ENCODE assay signal across 27 cellular contexts in genomic region chr16:7330709-7331108, GRCh38. TPM values are rescaled to one million over a fixed set of nuclear protein-coding genes. Genes with fewer than 3 reads are reported as not detected.
A peak's percentile ranks its signal among the peaks of the same experiment; 100 is the strongest.
DNase-seq lines count a peak whose midpoint lies in the region; ATAC-seq and TF ChIP-seq lines count a peak whose summit lies in the region.
"Had no signal": no experiment of that assay in that cellular context is flagged by ENCODE, and none has a peak within 500 bp of the region (broad histone marks: within the 10 kb centered on the region; RNA-seq: fewer than 3 reads in every experiment).

No MANE protein-coding gene starts in this region.

- H3K18ac ChIP-seq in trophoblast cell (ENCODE audit: low read length) = no peak overlapping the region

- peaks cover 53% of the 10 kb centered on the region for H3K4me1 Mint-ChIP-seq in progenitor cell of endocrine pancreas (ENCODE audit: low read depth)
- no peaks in the 10 kb centered on the region for H3K4me1 Mint-ChIP-seq in CD4-positive, alpha-beta T cell (ENCODE audit: low read depth)
- H3K4me1 Mint-ChIP-seq: CD8-positive, alpha-beta memory T cell; IgD-negative memory B cell had no signal

- H3K4me3 ChIP-seq in cardiac muscle cell (no peak overlapping the region), right cardiac atrium (ENCODE audit: low read length) (no peak overlapping the region), trophoblast cell (ENCODE audit: low read depth, low read length) (no peak overlapping the region)
- H3K4me3 ChIP-seq: GM23338 had no signal

- peak; percentile 74 to 79 for ATAC-seq in right cardiac atrium
- no peak for ATAC-seq in CD4-positive, alpha-beta T cell (ENCODE audit: poor library complexity)
- no peak for ATAC-seq in HG03159 (IDR thresholded peaks at IDR 0.05; ENCODE audit: unreplicated experiment)
- ATAC-seq: GM23338, PC-3 had no signal

- H3K27ac ChIP-seq in cardiac muscle cell (peak overlapping the region; percentile 90), right cardiac atrium (ENCODE audit: low read length) (peak overlapping the region; percentile 71), trophoblast cell (ENCODE audit: low read depth, low read length) (no peak overlapping the region)
- H3K27ac ChIP-seq in CD4-positive, alpha-beta T cell (ENCODE audit: low read depth, low read length) = no peak overlapping the region

- no peak overlapping the region for H3K4ac ChIP-seq in trophoblast cell (ENCODE audit: low read depth, low read length)

- H3K9ac ChIP-seq in trophoblast cell (ENCODE audit: low read length) = no peak overlapping the region

- H3K27ac Mint-ChIP-seq in progenitor cell of endocrine pancreas = peak overlapping the region; percentile 26
- no peak overlapping the region for H3K27ac Mint-ChIP-seq in CD4-positive, alpha-beta T cell
- H3K27ac Mint-ChIP-seq: CD8-positive, alpha-beta memory T cell; GM23338; IgD-negative memory B cell had no signal

- DNase-seq in LHCN-M2 (ENCODE audit: low read depth) (peak; percentile 84), cardiac muscle cell (ENCODE audit: low read depth in 1 of 2, low spot score in 1 of 2) (peak in 1 of 2 donors; percentile 62), right cardiac atrium (no peak), progenitor cell of endocrine pancreas (ENCODE audit: low spot score, unreplicated experiment) (no peak), trophoblast cell (no peak), NCI-H1048 (lab: John Stamatoyannopoulos, UW) (no peak)
- no peak for DNase-seq in CD4-positive, alpha-beta T cell
- DNase-seq: AML-193; C1 segment of cervical spinal cord; Calu3; CD8-positive, alpha-beta memory T cell; DMS153; HCEC 1CT; MV-4-11; NCI-H1694; NCI-H2081; NCI-H2171; NCI-H345; NCI-H524; PC-3; SHP77 treated with DMSO at 0.1 percent for 48 hours had no signal

- H4K8ac ChIP-seq in trophoblast cell (ENCODE audit: low read depth, low read length) = no peak overlapping the region

- H2BK5ac ChIP-seq in trophoblast cell (ENCODE audit: low read depth, low read length, poor library complexity) = no peak overlapping the region

- peaks cover 4% of the 10 kb centered on the region for H3K27me3 Mint-ChIP-seq in progenitor cell of endocrine pancreas
- no peaks in the 10 kb centered on the region for H3K27me3 Mint-ChIP-seq in CD4-positive, alpha-beta T cell
- H3K27me3 Mint-ChIP-seq: CD8-positive, alpha-beta memory T cell; IgD-negative memory B cell had no signal

- no peaks in the 10 kb centered on the region for H3K79me1 ChIP-seq in trophoblast cell (ENCODE audit: low read length)

- H2AK5ac ChIP-seq in trophoblast cell (ENCODE audit: low read length) = no peak overlapping the region

- no peaks in the 10 kb centered on the region for H3K9me3 Mint-ChIP-seq in progenitor cell of endocrine pancreas (ENCODE audit: low read depth)
- peaks cover 6% of the 10 kb centered on the region for H3K9me3 Mint-ChIP-seq in CD4-positive, alpha-beta T cell

- H3K36me3 ChIP-seq in cardiac muscle cell (no peaks in the 10 kb centered on the region), trophoblast cell (ENCODE audit: control insufficient read depth in 1 of 2, insufficient read depth in 2 of 2, low read length in 2 of 2) (no peaks in the 10 kb centered on the region)

- no peak overlapping the region for H4K91ac ChIP-seq in trophoblast cell (ENCODE audit: low read depth, low read length)

- no peaks in the 10 kb centered on the region for H3K27me3 ChIP-seq in cardiac muscle cell
- no peaks in the 10 kb centered on the region for H3K27me3 ChIP-seq in right cardiac atrium (ENCODE audit: control insufficient read depth, insufficient read depth)
- no peaks in the 10 kb centered on the region for H3K27me3 ChIP-seq in trophoblast cell (ENCODE audit: insufficient read depth, low read length)
- no peaks in the 10 kb centered on the region for H3K27me3 ChIP-seq in CD4-positive, alpha-beta T cell (ENCODE audit: control insufficient read depth, insufficient read depth, low read length)

- H3K14ac ChIP-seq in trophoblast cell (ENCODE audit: low read length) = no peak overlapping the region

- no peaks in the 10 kb centered on the region for H3K9me3 ChIP-seq in cardiac muscle cell (ENCODE audit: low read depth)
- H3K9me3 ChIP-seq in right cardiac atrium (ENCODE audit: control insufficient read depth, low read length) = no peaks in the 10 kb centered on the region
- no peaks in the 10 kb centered on the region for H3K9me3 ChIP-seq in trophoblast cell (ENCODE audit: insufficient read depth, low read depth, low read length)
- H3K9me3 ChIP-seq in CD4-positive, alpha-beta T cell (ENCODE audit: control insufficient read depth, low read length) = no peaks in the 10 kb centered on the region

- H2BK12ac ChIP-seq in trophoblast cell (ENCODE audit: low read length) = no peak overlapping the region

- 28% methylated on average over 8 of the region's 8 CpGs for WGBS in right cardiac atrium
- no CpG with 5 or more reads among the region's 8 CpGs for WGBS in trophoblast cell (ENCODE audit: extremely low coverage, insufficient coverage, insufficient read length)

- no peak overlapping the region for H4K12ac ChIP-seq in trophoblast cell (ENCODE audit: low read depth, low read length)

- no peak overlapping the region for H3K23ac ChIP-seq in trophoblast cell (ENCODE audit: low read length)

- CTCF ChIA-PET in CD4-positive, alpha-beta T cell (lab: Charles Lee) = no interaction called here

- POLR2A ChIA-PET in CD4-positive, alpha-beta T cell (lab: Charles Lee) = no interaction called here

- H3K4me1 ChIP-seq in cardiac muscle cell (ENCODE audit: low read depth) (peaks cover 61% of the 10 kb centered on the region), right cardiac atrium (ENCODE audit: control insufficient read depth, insufficient read depth, low read length) (no peaks in the 10 kb centered on the region), trophoblast cell (ENCODE audit: control insufficient read depth in 1 of 2, insufficient read depth in 2 of 2, low read length in 2 of 2) (peaks cover 5 to 8% of the 10 kb centered on the region in 2 experiments)

- TF ChIP-seq CTCF in cardiac muscle cell (IDR thresholded peaks at IDR 0.05; ENCODE audit: low read depth, low read length) = no peak
- TF ChIP-seq CTCF in progenitor cell of endocrine pancreas (IDR thresholded peaks at IDR 0.05; ENCODE audit: unreplicated experiment) = no peak
- TF ChIP-seq CTCF in CD4-positive, alpha-beta T cell (IDR thresholded peaks at IDR 0.05) = no peak

- H3K4me3 Mint-ChIP-seq in progenitor cell of endocrine pancreas (ENCODE audit: low read depth) = no peak overlapping the region
- H3K4me3 Mint-ChIP-seq in CD4-positive, alpha-beta T cell = no peak overlapping the region
- H3K4me3 Mint-ChIP-seq: CD8-positive, alpha-beta memory T cell; GM23338; IgD-negative memory B cell had no signal

- H3K4me2 ChIP-seq in trophoblast cell (ENCODE audit: low read length) = no peak overlapping the region
- H3K4me2 ChIP-seq: GM23338 had no signal

- no peak overlapping the region for H2AFZ ChIP-seq in trophoblast cell (ENCODE audit: insufficient read depth, low read length, poor library complexity)
- H2AFZ ChIP-seq: GM23338 had no signal

- intact Hi-C loops in right cardiac atrium (cut with DNase I) = no loop called here
- intact Hi-C loops in CD4-positive, alpha-beta T cell (cut with DNase I, micrococcal nuclease) = no loop called here

- no peak overlapping the region for H2BK120ac ChIP-seq in trophoblast cell (ENCODE audit: insufficient read depth, low read length, poor library complexity)

- no peaks in the 10 kb centered on the region for H3K79me2 ChIP-seq in trophoblast cell (ENCODE audit: control insufficient read depth, insufficient read depth, low read length, poor library complexity)

- H3K36me3 Mint-ChIP-seq in progenitor cell of endocrine pancreas (ENCODE audit: insufficient read depth) = no peaks in the 10 kb centered on the region
- no peaks in the 10 kb centered on the region for H3K36me3 Mint-ChIP-seq in CD4-positive, alpha-beta T cell (ENCODE audit: low read depth)
- H3K36me3 Mint-ChIP-seq: CD8-positive, alpha-beta memory T cell; IgD-negative memory B cell had no signal

RNA-seq across cellular contexts. Expression of gene RBFOX1, which starts 1.9 kb away (rescaled TPM):
- total RNA-seq in LHCN-M2 (2014; rRNA removed) = 1.8 and 3.7 TPM in 2 replicates
- polyA plus RNA-seq in LHCN-M2 (2012) = 0.58 TPM
- total RNA-seq in cardiac muscle cell = 2.5 and 5.7 TPM in 2 replicates
- polyA plus RNA-seq in cardiac muscle cell = 7.4 and 7.6 TPM in 2 replicates
- 10 to 100 TPM; 55.9 to 80.8 (median 69.2) TPM for total RNA-seq in right cardiac atrium
- polyA plus RNA-seq in right cardiac atrium = 22.5 TPM
- 0.29 and 1.0 TPM in 2 replicates for total RNA-seq in progenitor cell of endocrine pancreas
- 0.15 and 0.19 TPM in 2 replicates for polyA plus RNA-seq in trophoblast cell (2013)
- total RNA-seq in CD4-positive, alpha-beta T cell = not detected
- total RNA-seq: A172; Calu3; CD8-positive, alpha-beta memory T cell; G401; PC-3 had no signal
- polyA plus RNA-seq: AG04450; CD8-positive, alpha-beta memory T cell; IgD-negative memory B cell had no signal

Comparison
In these comparisons a context has a peak if more than half of its experiments do, and no peak if none do; other contexts are left out.
1. H3K27ac ChIP-seq: peak in cardiac muscle cell (single experiment) and right cardiac atrium (single experiment); none in trophoblast cell (single experiment) and CD4-positive, alpha-beta T cell (single experiment).
2. ATAC-seq: peak in right cardiac atrium (2 of 2); none in CD4-positive, alpha-beta T cell (single experiment) and HG03159 (single experiment).